In genomic region chr9:698276-698675, GRCh38 we compare ENCODE assay signal across 15 cellular contexts.
DNase-seq lines count a peak whose midpoint lies in the region; ATAC-seq and TF ChIP-seq lines count a peak whose summit lies in the region.
"Had no signal": no experiment of that assay in that cellular context is flagged by ENCODE, and none has a peak within 500 bp of the region (broad histone marks: within the 10 kb centered on the region; RNA-seq: fewer than 3 reads in every experiment).

No MANE protein-coding gene starts in this region.

- H3K4me1 ChIP-seq in right atrium auricular region = peaks cover 0 to 85% of the 10 kb centered on the region in 2 donors
- H3K4me1 ChIP-seq in vagina = peaks cover 76% of the 10 kb centered on the region

- H3K27ac Mint-ChIP-seq in mesothelial cell of epicardium = peak overlapping the region; percentile 65
- H3K27ac Mint-ChIP-seq: endodermal cell; natural killer cell; stimulated activated naive B cell treated with anti-CD40 and anti-IgM and Interleukin-4, amounts not matched to agents 10 μg/mL and 1 μg/mL and 100 μg/mL, for 72 hours; T-helper 1 cell treated with Interleukin-12 subunit alpha and Interleukin-12 subunit beta and Interleukin-4 antibody, amounts not matched to agents 30 μg/mL and 1 μg/mL, for 36 hours had no signal

- H3K4me1 Mint-ChIP-seq in mesothelial cell of epicardium = peaks cover 68% of the 10 kb centered on the region

- DNase-seq in right atrium auricular region (ENCODE audit: low spot score) (no peak), left cardiac atrium (no peak), caudate nucleus (lab: John Stamatoyannopoulos, UW) (no peak), mesothelial cell of epicardium (ENCODE audit: low spot score in 2 of 2, unreplicated experiment in 2 of 2) (no peak), vagina (ENCODE audit: extremely low spot score in 2 of 2) (no peak)
- DNase-seq: endodermal cell; GDM1; natural killer cell; NCI-H2029 treated with DMSO at 0.1 percent for 48 hours; stimulated activated naive B cell treated with anti-CD40 and anti-IgM and Interleukin-4, amounts not matched to agents 10 μg/mL and 1 μg/mL and 100 μg/mL, for 72 hours had no signal

- ATAC-seq in left cardiac atrium = no peak
- ATAC-seq in HG02840 (IDR thresholded peaks at IDR 0.05; ENCODE audit: low FRiP score, unreplicated experiment) = no peak
- ATAC-seq in HG02588 (IDR thresholded peaks at IDR 0.05; ENCODE audit: unreplicated experiment) = no peak
- ATAC-seq in GM19351 (IDR thresholded peaks at IDR 0.05; ENCODE audit: unreplicated experiment) = no peak
- ATAC-seq: activated naive CD4-positive, alpha-beta T cell treated with anti-CD3 and anti-CD28 coated beads, Interleukin-2, amount 50 U/mL, for 72 hours; natural killer cell; stimulated activated naive B cell treated with anti-CD40 and anti-IgM and Interleukin-4, amounts not matched to agents 10 μg/mL and 1 μg/mL and 100 μg/mL, for 72 hours had no signal

- H3K4me3 Mint-ChIP-seq in mesothelial cell of epicardium = no peak overlapping the region
- H3K4me3 Mint-ChIP-seq: endodermal cell; natural killer cell; stimulated activated naive B cell treated with anti-CD40 and anti-IgM and Interleukin-4, amounts not matched to agents 10 μg/mL and 1 μg/mL and 100 μg/mL, for 72 hours; T-helper 1 cell treated with Interleukin-12 subunit alpha and Interleukin-12 subunit beta and Interleukin-4 antibody, amounts not matched to agents 30 μg/mL and 1 μg/mL, for 36 hours had no signal

- H3K27me3 ChIP-seq in right atrium auricular region = no peaks in the 10 kb centered on the region
- no peaks in the 10 kb centered on the region for H3K27me3 ChIP-seq in vagina

- H3K27ac ChIP-seq in right atrium auricular region = peak overlapping the region; percentile 90 to 95
- H3K27ac ChIP-seq in caudate nucleus (ENCODE audit: low read depth, low read length) = peak overlapping the region; percentile 80
- H3K27ac ChIP-seq in vagina = peak overlapping the region; percentile 60

- no peak for TF ChIP-seq POLR2A in vagina (IDR thresholded peaks at IDR 0.05)

- H3K9me3 ChIP-seq in right atrium auricular region = no peaks in the 10 kb centered on the region
- no peaks in the 10 kb centered on the region for H3K9me3 ChIP-seq in vagina

- peaks cover 19% of the 10 kb centered on the region for H3K36me3 ChIP-seq in right atrium auricular region
- H3K36me3 ChIP-seq in vagina = no peaks in the 10 kb centered on the region

- H3K4me3 ChIP-seq in right atrium auricular region (peak overlapping the region in 1 of 2 donors; percentile 0), vagina (no peak overlapping the region)

- no peaks in the 10 kb centered on the region for H3K9me3 Mint-ChIP-seq in mesothelial cell of epicardium
- H3K9me3 Mint-ChIP-seq: activated naive CD4-positive, alpha-beta T cell treated with anti-CD3 and anti-CD28 coated beads, Interleukin-2, amount 50 U/mL, for 72 hours; endodermal cell; natural killer cell; stimulated activated naive B cell treated with anti-CD40 and anti-IgM and Interleukin-4, amounts not matched to agents 10 μg/mL and 1 μg/mL and 100 μg/mL, for 72 hours; T-helper 1 cell treated with Interleukin-12 subunit alpha and Interleukin-12 subunit beta and Interleukin-4 antibody, amounts not matched to agents 30 μg/mL and 1 μg/mL, for 36 hours had no signal

- no peaks in the 10 kb centered on the region for H3K27me3 Mint-ChIP-seq in mesothelial cell of epicardium (ENCODE audit: low read depth)

- no peaks in the 10 kb centered on the region for H3K36me3 Mint-ChIP-seq in mesothelial cell of epicardium
- H3K36me3 Mint-ChIP-seq: activated naive CD4-positive, alpha-beta T cell treated with anti-CD3 and anti-CD28 coated beads, Interleukin-2, amount 50 U/mL, for 72 hours; natural killer cell; stimulated activated naive B cell treated with anti-CD40 and anti-IgM and Interleukin-4, amounts not matched to agents 10 μg/mL and 1 μg/mL and 100 μg/mL, for 72 hours had no signal

- no peak for TF ChIP-seq CTCF in right atrium auricular region (IDR thresholded peaks at IDR 0.05)
- TF ChIP-seq CTCF in mesothelial cell of epicardium (IDR thresholded peaks at IDR 0.05; ENCODE audit: unreplicated experiment) = no peak
- no peak for TF ChIP-seq CTCF in vagina (IDR thresholded peaks at IDR 0.05)

- intact Hi-C loops in left cardiac atrium (cut with DNase I) (loop anchor here (5.0 kb wide), 2 partner anchors 41 to 54 kb away; no protein-coding TSS in a partner anchor), vagina (cut with DNase I) (loop anchor here (10.0 kb wide), 1 partner anchor 73 kb away; no protein-coding TSS in a partner anchor)
